In genomic region chr10:112356686-112357085, GRCh38 we compare ENCODE assay signal across 23 cellular contexts. TPM values are rescaled to one million over a fixed set of nuclear protein-coding genes. Genes with fewer than 3 reads are reported as not detected.
A peak's percentile ranks its signal among the peaks of the same experiment; 100 is the strongest.
DNase-seq lines count a peak whose midpoint lies in the region; ATAC-seq, FAIRE-seq and TF ChIP-seq lines count a peak whose summit lies in the region.
"Had no signal": no experiment of that assay in that cellular context is flagged by ENCODE, and none has a peak within 500 bp of the region (broad histone marks: within the 10 kb centered on the region; RNA-seq: fewer than 3 reads in every experiment).

No MANE protein-coding gene starts in this region.

- H3K4me1 ChIP-seq in left ventricle myocardium inferior: peaks cover 33% of the 10 kb centered on the region
- H3K4me1 ChIP-seq in left lung: peaks cover 3 to 17% of the 10 kb centered on the region in 2 donors
- H3K4me1 ChIP-seq: BLaER1 had no signal

- TF ChIP-seq CTCF in left ventricle myocardium inferior (IDR thresholded peaks at IDR 0.05; ENCODE audit: borderline replicate concordance) (no peak), left lung (IDR thresholded peaks at IDR 0.05) (no peak)

- H3K27me3 ChIP-seq in left ventricle myocardium inferior (ENCODE audit: low read depth): no peaks in the 10 kb centered on the region
- no peaks in the 10 kb centered on the region for H3K27me3 ChIP-seq in left lung
- H3K27me3 ChIP-seq: BLaER1 had no signal

- no peaks in the 10 kb centered on the region for H3K4me1 Mint-ChIP-seq in naive thymus-derived CD8-positive, alpha-beta T cell
- H3K4me1 Mint-ChIP-seq: B cell; CD4-positive, CD25-positive, alpha-beta regulatory T cell had no signal

- no peaks in the 10 kb centered on the region for H3K9me3 Mint-ChIP-seq in naive thymus-derived CD8-positive, alpha-beta T cell
- H3K9me3 Mint-ChIP-seq: CD4-positive, CD25-positive, alpha-beta regulatory T cell; CD8-positive, alpha-beta T cell had no signal

- FAIRE-seq in RCC 7860 (lab: Jason Lieb, UNC): no peak
- FAIRE-seq: A204.1, GM12878, GM19239, H1 had no signal

- no peak overlapping the region for H3K4me3 Mint-ChIP-seq in naive thymus-derived CD8-positive, alpha-beta T cell
- H3K4me3 Mint-ChIP-seq: B cell; CD4-positive, CD25-positive, alpha-beta regulatory T cell; CD8-positive, alpha-beta T cell had no signal

- H3K27ac Mint-ChIP-seq in naive thymus-derived CD8-positive, alpha-beta T cell: no peak overlapping the region
- H3K27ac Mint-ChIP-seq: B cell; CD4-positive, CD25-positive, alpha-beta regulatory T cell; CD8-positive, alpha-beta T cell had no signal

- no peak overlapping the region for H3K4me3 ChIP-seq in left ventricle myocardium inferior
- no peak overlapping the region for H3K4me3 ChIP-seq in left lung
- H3K4me3 ChIP-seq: BLaER1, GM12878, GM23248 had no signal

- POLR2A ChIA-PET in naive thymus-derived CD8-positive, alpha-beta T cell (lab: Charles Lee): no interaction called here

- H3K27me3 Mint-ChIP-seq in naive thymus-derived CD8-positive, alpha-beta T cell: no peaks in the 10 kb centered on the region
- H3K27me3 Mint-ChIP-seq: CD4-positive, CD25-positive, alpha-beta regulatory T cell had no signal

- no peaks in the 10 kb centered on the region for H3K36me3 Mint-ChIP-seq in naive thymus-derived CD8-positive, alpha-beta T cell
- H3K36me3 Mint-ChIP-seq: CD4-positive, CD25-positive, alpha-beta regulatory T cell; CD8-positive, alpha-beta T cell had no signal

- no peaks in the 10 kb centered on the region for H3K36me3 ChIP-seq in left ventricle myocardium inferior
- no peaks in the 10 kb centered on the region for H3K36me3 ChIP-seq in left lung
- H3K36me3 ChIP-seq: BLaER1 had no signal

- no peak for ATAC-seq in left lung
- no peak for ATAC-seq in naive thymus-derived CD8-positive, alpha-beta T cell
- ATAC-seq: CD8-positive, alpha-beta T cell; GM12878 had no signal

- no peak for DNase-seq in left ventricle myocardium inferior
- DNase-seq in cardiac septum (ENCODE audit: low spot score): no peak
- peak; percentile 13 for DNase-seq in ELF-1 (ENCODE audit: low read depth, low spot score)
- peak; percentile 57 for DNase-seq in RCC 7860 (ENCODE audit: low spot score)
- no peak for DNase-seq in left lung
- no peak for DNase-seq in naive thymus-derived CD8-positive, alpha-beta T cell
- DNase-seq: CD4-positive, CD25-positive, alpha-beta regulatory T cell; CD8-positive, alpha-beta T cell; DMS153; DND-41; GDM1; GM23248; H7; HCEC 1CT had no signal

- H3K9me3 ChIP-seq in left ventricle myocardium inferior (replicated peaks) (no peaks in the 10 kb centered on the region), left lung (no peaks in the 10 kb centered on the region)
- H3K9me3 ChIP-seq: BLaER1, Caco-2 had no signal

- H3K27ac ChIP-seq in left ventricle myocardium inferior (replicated peaks): peak overlapping the region; percentile 71
- no peak overlapping the region for H3K27ac ChIP-seq in left lung
- H3K27ac ChIP-seq: 22Rv1, BLaER1, C4-2B, GM23248 had no signal

- intact Hi-C loops in left ventricle myocardium inferior (cut with micrococcal nuclease): no loop called here
- intact Hi-C loops in cardiac septum (cut with DNase I): no loop called here
- intact Hi-C loops in left lung (cut with DNase I): no loop called here

RNA-seq across cellular contexts. Expression of gene ACSL5, which starts 17.2 kb away (rescaled TPM):
- total RNA-seq in left ventricle myocardium inferior: 5.6 TPM
- 5.1 TPM for total RNA-seq in cardiac septum
- 10 to 100 TPM; 68.0 to 82.5 TPM for total RNA-seq in left lung
- total RNA-seq in naive thymus-derived CD8-positive, alpha-beta T cell: 10 to 100 TPM; 31.7 to 35.8 TPM
- 10 to 100 TPM; 52.1 to 69.5 (median 54.3) TPM for polyA plus RNA-seq in naive thymus-derived CD8-positive, alpha-beta T cell
- total RNA-seq: H1 had no signal
- polyA plus RNA-seq: H1 had no signal

Comparison
In these comparisons a context has a peak if more than half of its experiments do, and no peak if none do; other contexts are left out.
1. DNase-seq: peak in ELF-1 (single experiment) and RCC 7860 (single experiment); none in left ventricle myocardium inferior (single experiment), cardiac septum (single experiment), left lung (0 of 2) and naive thymus-derived CD8-positive, alpha-beta T cell (0 of 10).